Comparison of ENCODE assay signal across 19 cellular contexts in the genomic region with DNA sequence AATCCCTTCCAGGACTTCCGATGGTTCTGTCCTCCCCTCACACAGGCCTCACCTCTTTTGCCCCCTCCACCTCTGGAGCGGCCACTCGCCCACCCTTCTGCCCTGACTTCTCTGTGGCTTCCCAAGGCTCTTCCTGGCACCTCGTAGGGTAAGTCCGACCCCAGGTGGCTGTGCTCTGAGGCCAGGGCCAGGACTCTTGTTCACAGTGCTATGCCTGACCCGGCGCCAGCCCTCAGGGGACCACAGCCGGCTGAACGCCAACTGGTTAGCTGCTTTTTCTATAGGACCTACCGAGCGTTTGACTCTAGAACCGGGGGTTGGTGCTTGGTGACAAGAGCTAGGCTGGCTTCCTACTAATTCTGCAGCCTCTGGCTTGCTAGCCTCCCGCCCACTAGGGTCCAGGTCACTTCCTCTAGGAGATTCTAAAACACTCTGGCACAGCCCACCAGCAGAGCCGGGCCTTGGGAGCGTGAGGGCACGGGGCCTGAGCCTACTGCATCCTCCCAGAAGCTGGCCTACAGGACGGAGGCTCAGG.
"Had no signal": no experiment of that assay in that cellular context is flagged by ENCODE, and none has a peak within 500 bp of the region (broad histone marks: within the 10 kb centered on the region; RNA-seq: fewer than 3 reads in every experiment).

No MANE protein-coding gene starts in this region.

- ATAC-seq: activated CD8-positive, alpha-beta memory T cell treated with anti-CD3 and anti-CD28 coated beads, Interleukin-2, amount 10 ng/mL, durations not matched to agents 7 days and 5 days; activated CD8-positive, alpha-beta T cell treated with anti-CD3 and anti-CD28 coated beads for 36 hours; effector memory CD8-positive, alpha-beta T cell; esophagus mucosa; left ventricle myocardium superior; natural killer cell treated with Interleukin-12 subunit alpha and Interleukin-12 subunit beta and Interleukin-15 and Interleukin-18, amount 100 ng/mL, for 72 hours had no signal

- H3K4me3 Mint-ChIP-seq: activated CD8-positive, alpha-beta memory T cell treated with anti-CD3 and anti-CD28 coated beads, Interleukin-2, amount 10 ng/mL, durations not matched to agents 7 days and 5 days; activated CD8-positive, alpha-beta T cell treated with anti-CD3 and anti-CD28 coated beads for 36 hours; activated naive CD8-positive, alpha-beta T cell treated with anti-CD3 and anti-CD28 coated beads for 36 hours; effector memory CD8-positive, alpha-beta T cell; natural killer cell treated with Interleukin-12 subunit alpha and Interleukin-12 subunit beta and Interleukin-15 and Interleukin-18, amount 100 ng/mL, for 72 hours; T-helper 1 cell treated with Interleukin-12 subunit alpha and Interleukin-12 subunit beta and Interleukin-4 antibody, amounts not matched to agents 30 μg/mL and 1 μg/mL, for 36 hours had no signal

- H3K27me3 Mint-ChIP-seq: activated CD8-positive, alpha-beta memory T cell treated with anti-CD3 and anti-CD28 coated beads, Interleukin-2, amount 10 ng/mL, durations not matched to agents 7 days and 5 days; activated CD8-positive, alpha-beta T cell treated with anti-CD3 and anti-CD28 coated beads for 36 hours; activated naive CD8-positive, alpha-beta T cell treated with anti-CD3 and anti-CD28 coated beads for 36 hours; effector memory CD8-positive, alpha-beta T cell; natural killer cell treated with Interleukin-12 subunit alpha and Interleukin-12 subunit beta and Interleukin-15 and Interleukin-18, amount 100 ng/mL, for 72 hours had no signal

- H3K36me3 Mint-ChIP-seq: activated CD8-positive, alpha-beta memory T cell treated with anti-CD3 and anti-CD28 coated beads, Interleukin-2, amount 10 ng/mL, durations not matched to agents 7 days and 5 days; activated naive CD8-positive, alpha-beta T cell treated with anti-CD3 and anti-CD28 coated beads for 36 hours; natural killer cell treated with Interleukin-12 subunit alpha and Interleukin-12 subunit beta and Interleukin-15 and Interleukin-18, amount 100 ng/mL, for 72 hours had no signal

- DNase-seq: activated CD4-positive, alpha-beta T cell treated with anti-CD3 and anti-CD28 coated beads for 48 hours; activated CD4-positive, CD25-positive, alpha-beta regulatory T cell; activated CD8-positive, alpha-beta memory T cell treated with anti-CD3 and anti-CD28 coated beads, Interleukin-2, amount 10 ng/mL, durations not matched to agents 7 days and 5 days; activated CD8-positive, alpha-beta T cell treated with anti-CD3 and anti-CD28 coated beads for 36 hours; activated gamma-delta T cell; activated naive CD8-positive, alpha-beta T cell treated with anti-CD3 and anti-CD28 coated beads for 36 hours; activated T-cell treated with anti-CD3 and anti-CD28 coated beads for 4 hours; dermis blood vessel endothelial cell; effector memory CD8-positive, alpha-beta T cell; glutamatergic neuron; kidney glomerular epithelial cell; left ventricle myocardium superior; mammary epithelial cell; stimulated activated CD4-positive, alpha-beta T cell treated with anti-CD3 and anti-CD28 coated beads, Interleukin-2, amount 100 ng/mL, for 48 hours; stimulated activated naive CD4-positive, alpha-beta T cell; T1000 had no signal

- H3K4me1 Mint-ChIP-seq: activated CD8-positive, alpha-beta memory T cell treated with anti-CD3 and anti-CD28 coated beads, Interleukin-2, amount 10 ng/mL, durations not matched to agents 7 days and 5 days; activated naive CD8-positive, alpha-beta T cell treated with anti-CD3 and anti-CD28 coated beads for 36 hours had no signal

- H3K9me3 Mint-ChIP-seq: activated CD8-positive, alpha-beta T cell treated with anti-CD3 and anti-CD28 coated beads for 36 hours; activated naive CD8-positive, alpha-beta T cell treated with anti-CD3 and anti-CD28 coated beads for 36 hours; effector memory CD8-positive, alpha-beta T cell; natural killer cell treated with Interleukin-12 subunit alpha and Interleukin-12 subunit beta and Interleukin-15 and Interleukin-18, amount 100 ng/mL, for 72 hours; T-helper 1 cell treated with Interleukin-12 subunit alpha and Interleukin-12 subunit beta and Interleukin-4 antibody, amounts not matched to agents 30 μg/mL and 1 μg/mL, for 36 hours had no signal

- H3K27ac Mint-ChIP-seq: activated CD8-positive, alpha-beta memory T cell treated with anti-CD3 and anti-CD28 coated beads, Interleukin-2, amount 10 ng/mL, durations not matched to agents 7 days and 5 days; activated CD8-positive, alpha-beta T cell treated with anti-CD3 and anti-CD28 coated beads for 36 hours; activated naive CD8-positive, alpha-beta T cell treated with anti-CD3 and anti-CD28 coated beads for 36 hours; effector memory CD8-positive, alpha-beta T cell; natural killer cell treated with Interleukin-12 subunit alpha and Interleukin-12 subunit beta and Interleukin-15 and Interleukin-18, amount 100 ng/mL, for 72 hours; T-helper 1 cell treated with Interleukin-12 subunit alpha and Interleukin-12 subunit beta and Interleukin-4 antibody, amounts not matched to agents 30 μg/mL and 1 μg/mL, for 36 hours had no signal
